In the genomic region with DNA sequence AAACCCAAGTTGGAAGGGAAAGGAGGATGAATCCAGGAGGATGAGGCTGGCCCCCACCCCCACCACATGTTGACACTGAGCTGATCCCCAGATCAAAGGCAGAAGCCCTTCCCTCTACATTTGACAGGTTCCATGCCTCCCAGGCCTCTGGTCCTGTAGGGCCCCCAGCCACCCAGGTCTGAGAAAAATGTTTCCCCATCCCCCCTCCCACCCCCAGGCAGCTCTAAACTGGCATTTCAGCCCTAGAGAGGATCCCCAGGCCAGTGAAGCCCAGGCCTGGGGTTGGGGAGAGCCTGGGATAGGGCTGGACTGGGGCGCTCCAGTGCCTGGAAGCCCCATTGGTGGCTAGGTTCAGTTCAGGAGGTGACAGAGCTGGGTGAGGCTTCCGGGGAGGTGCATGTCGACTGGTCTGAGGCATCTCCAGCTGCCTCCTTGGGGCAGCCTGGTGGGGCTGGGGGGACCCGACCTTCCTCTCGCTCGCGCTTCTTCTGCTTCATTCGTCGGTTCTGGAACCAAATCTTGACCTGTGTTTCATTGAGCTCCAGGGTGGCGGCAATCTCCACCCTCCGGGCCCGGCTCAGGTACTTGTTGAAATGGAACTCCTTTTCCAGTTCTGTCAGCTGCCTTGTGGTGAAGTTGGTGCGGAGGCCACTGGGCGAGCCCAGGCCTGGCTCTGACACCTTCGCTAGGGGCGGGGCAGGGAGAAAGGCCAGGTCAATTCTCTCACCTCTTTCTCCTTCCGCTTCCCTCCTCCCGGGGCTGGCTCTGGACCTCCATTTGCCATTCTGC, we compare ENCODE assay signal across 35 cellular contexts. TPM values are rescaled to one million over a fixed set of nuclear protein-coding genes. Genes with fewer than 3 reads are reported as not detected.
DNase-seq lines count a peak whose midpoint lies in the region; FAIRE-seq and TF ChIP-seq lines count a peak whose summit lies in the region.
"Had no signal": no experiment of that assay in that cellular context is flagged by ENCODE, and none has a peak within 500 bp of the region (broad histone marks: within the 10 kb centered on the region; RNA-seq: fewer than 3 reads in every experiment).

No MANE protein-coding gene starts in this region.

- TF ChIP-seq CTCF in H1 (IDR thresholded peaks at IDR 0.05; ENCODE audit: control extremely low read depth in 1 of 3, insufficient read depth in 1 of 3, low read depth in 1 of 3, low read length in 3 of 3): no peak
- no peak for TF ChIP-seq CTCF in mesothelial cell of epicardium (IDR thresholded peaks at IDR 0.05; ENCODE audit: unreplicated experiment)
- no peak for TF ChIP-seq CTCF in ovary (IDR thresholded peaks at IDR 0.05)

- no peak overlapping the region for H2AFZ ChIP-seq in H1 (ENCODE audit: low read length)
- H2AFZ ChIP-seq: PC-9 had no signal

- DNase-seq in activated effector memory CD4-positive, alpha-beta T cell treated with anti-CD3 and anti-CD28 coated beads, Interleukin-2, amount 50 U/mL, for 16 hours: peak; percentile 39
- no peak for DNase-seq in activated effector memory CD4-positive, alpha-beta T cell treated with Interleukin-2 at 50 U/mL for 16 hours
- DNase-seq in H1 (ENCODE audit: low read depth in 1 of 2, low spot score in 2 of 2) (no peak), mesothelial cell of epicardium (ENCODE audit: low spot score in 2 of 2, unreplicated experiment in 2 of 2) (no peak), cerebellum (ENCODE audit: low spot score) (no peak), mucosa of gallbladder (ENCODE audit: low spot score) (no peak), ovary (no peak), SIG-M5 treated with dmso at 0.1 percent for 504 hours (lab: John Stamatoyannopoulos, UW; ENCODE audit: unreplicated experiment) (no peak)
- DNase-seq: activated CD4-positive, alpha-beta memory T cell treated with anti-CD3 and anti-CD28 coated beads, Interleukin-2, amount 10 ng/mL, durations not matched to agents 7 days and 5 days; activated CD4-positive, alpha-beta T cell treated with anti-CD3 and anti-CD28 coated beads for 1 hour; activated CD8-positive, alpha-beta memory T cell treated with anti-CD3 and anti-CD28 coated beads, Interleukin-2, amount 50 U/mL, for 48 hours; activated naive CD4-positive, alpha-beta T cell treated with anti-CD3 and anti-CD28 coated beads, Interleukin-2, amount 50 U/mL, for 16 hours; body of pancreas; Caco-2; DMS79; dorsolateral prefrontal cortex; GF-D8; hippocampal formation; Kasumi-1; left colon; mammary epithelial cell; NCI-H1417 treated with DMSO at 0.1 percent for 48 hours; NCI-H2081 treated with DMSO at 0.1 percent for 48 hours; NCI-H345; nucleus accumbens; PC-9; Right ventricle myocardium superior; stimulated activated CD4-positive, alpha-beta T cell treated with anti-CD3 and anti-CD28 coated beads, Interleukin-4, amount 100 ng/mL, for 24 hours; T-helper 2 cell had no signal

- POLR2A ChIA-PET in H1 (lab: Charles Lee; ENCODE audit: partially characterized antibody): interaction anchor here (0.6 to 1.2 kb wide), 3 partner anchors 10 to 1796 kb away, joined by 3 to 5 read pairs (median 4); no protein-coding TSS in a partner anchor

- H3K36me3 Mint-ChIP-seq in mesothelial cell of epicardium: no peaks in the 10 kb centered on the region

- peak overlapping the region; percentile 99 for H3K27ac Mint-ChIP-seq in mesothelial cell of epicardium
- H3K27ac Mint-ChIP-seq: activated CD4-positive, alpha-beta memory T cell treated with anti-CD3 and anti-CD28 coated beads, Interleukin-2, amount 10 ng/mL, durations not matched to agents 7 days and 5 days had no signal

- intact Hi-C loops in ovary (cut with DNase I): no loop called here

- H3K27ac ChIP-seq in H1 (ENCODE audit: low read depth, low read length): no peak overlapping the region
- no peak overlapping the region for H3K27ac ChIP-seq in ovary
- H3K27ac ChIP-seq: 22Rv1, body of pancreas, dorsolateral prefrontal cortex, HL-60, PC-9, tibial nerve had no signal

- no peak overlapping the region for H3K4me2 ChIP-seq in H1 (ENCODE audit: insufficient read depth in 1 of 2, low read depth in 2 of 2, low read length in 2 of 2)
- H3K4me2 ChIP-seq: PC-9 had no signal

- H4K5ac ChIP-seq in H1 (ENCODE audit: insufficient read length, low read depth, low read length): no peak overlapping the region

- no peak for TF ChIP-seq EP300 in H1 (IDR thresholded peaks at IDR 0.05; ENCODE audit: borderline replicate concordance in 1 of 2, low read depth in 2 of 2, low read length in 2 of 2)
- TF ChIP-seq EP300 in ovary (IDR thresholded peaks at IDR 0.05): no peak

- H3K79me2 ChIP-seq in H1 (ENCODE audit: control insufficient read depth in 1 of 2, insufficient read depth in 2 of 2, low read length in 2 of 2): no peaks in the 10 kb centered on the region

- H3K27me3 ChIP-seq in H1 (replicated peaks in 1 of 4; ENCODE audit: control insufficient read depth in 3 of 4, extremely low read depth in 1 of 4, insufficient read depth in 3 of 4, low read length in 3 of 4) (peaks cover 70 to 100% (median 94%) of the 10 kb centered on the region in 4 experiments), ovary (no peaks in the 10 kb centered on the region)

- H3K4me1 ChIP-seq in H1 (replicated peaks in 1 of 4; ENCODE audit: control insufficient read depth in 3 of 4, insufficient read depth in 4 of 4, low read length in 3 of 4) (peaks cover 0 to 20% (median 10%) of the 10 kb centered on the region in 4 experiments; a peak in 6 of 7 replicates), ovary (ENCODE audit: insufficient read depth) (no peaks in the 10 kb centered on the region)
- H3K4me1 ChIP-seq: HAP-1 had no signal

- H4K91ac ChIP-seq in H1 (replicated peaks; ENCODE audit: insufficient read length, low read length): no peak overlapping the region

- H3K18ac ChIP-seq in H1 (ENCODE audit: extremely low read depth, low read length): no peak overlapping the region

- H3K36me3 ChIP-seq in H1 (ENCODE audit: control insufficient read depth in 2 of 4, insufficient read depth in 4 of 4, low read length in 3 of 4) (no peaks in the 10 kb centered on the region), ovary (no peaks in the 10 kb centered on the region)
- H3K36me3 ChIP-seq: HAP-1, tibial nerve had no signal

- no peaks in the 10 kb centered on the region for H3K79me1 ChIP-seq in H1 (ENCODE audit: low read depth, low read length)

- H3K9ac ChIP-seq in H1 (replicated peaks in 1 of 4; ENCODE audit: extremely low read depth in 1 of 4, low read depth in 3 of 4, low read length in 3 of 4): no peak overlapping the region

- no peak overlapping the region for H3K4me3 ChIP-seq in H1 (ENCODE audit: extremely low read depth in 1 of 4, insufficient read depth in 2 of 4, low read depth in 3 of 4, low read length in 4 of 4)
- no peak overlapping the region for H3K4me3 ChIP-seq in ovary
- H3K4me3 ChIP-seq: body of pancreas, dorsolateral prefrontal cortex, HAP-1, PC-9, tibial nerve had no signal

- no peak overlapping the region for H4K8ac ChIP-seq in H1 (ENCODE audit: extremely low read depth, insufficient read depth, low read length)

- H4K20me1 ChIP-seq in H1 (replicated peaks in 1 of 2; ENCODE audit: control insufficient read depth in 1 of 2, insufficient read depth in 2 of 2, low read length in 2 of 2): peaks cover 6 to 11% of the 10 kb centered on the region in 2 experiments

- H3K56ac ChIP-seq in H1 (replicated peaks; ENCODE audit: insufficient read length, low read depth, low read length): no peak overlapping the region

- H3K9me3 Mint-ChIP-seq in mesothelial cell of epicardium: no peaks in the 10 kb centered on the region
- H3K9me3 Mint-ChIP-seq: activated CD4-positive, alpha-beta memory T cell treated with anti-CD3 and anti-CD28 coated beads, Interleukin-2, amount 10 ng/mL, durations not matched to agents 7 days and 5 days had no signal

- WGBS in H1 (ENCODE audit: extremely low coverage in 1 of 2, insufficient coverage in 1 of 2, insufficient read length in 1 of 2, insufficient replicate concordance in 2 of 2, low coverage in 1 of 2, low lambda C conversion rate in 2 of 2, missing lambda C conversion rate in 1 of 2), 2 experiments: 53% methylated on average over 18 of the region's 18 CpGs; no CpG with 5 or more reads in 1 of the 2 experiments
- WGBS in ovary, 3 donors: 74 to 93% (median 74%) methylated on average over 18 of the region's 18 CpGs

- no peak for TF ChIP-seq POLR2A in H1 (IDR thresholded peaks at IDR 0.05; ENCODE audit: control extremely low read depth in 1 of 2, low read depth in 2 of 2, low read length in 2 of 2)
- no peak for TF ChIP-seq POLR2A in ovary (IDR thresholded peaks at IDR 0.05)

- H3K9me3 ChIP-seq in H1 (ENCODE audit: insufficient read depth in 2 of 2, low read depth in 1 of 2, low read length in 1 of 2) (no peaks in the 10 kb centered on the region), ovary (no peaks in the 10 kb centered on the region)
- H3K9me3 ChIP-seq: body of pancreas, Caco-2, HAP-1, tibial nerve had no signal

- no peak for FAIRE-seq in H1 (lab: Jason Lieb, UNC)

- 0 out of 2 replicates have a peak overlapping the region, but pooled peaks have one; percentile 23 for H2BK12ac ChIP-seq in H1 (ENCODE audit: low read depth, low read length)

- no peak overlapping the region for H2BK5ac ChIP-seq in H1 (ENCODE audit: low read depth, low read length)

- H3K4me1 Mint-ChIP-seq in mesothelial cell of epicardium: peaks cover 84% of the 10 kb centered on the region
- H3K4me1 Mint-ChIP-seq: activated CD4-positive, alpha-beta memory T cell treated with anti-CD3 and anti-CD28 coated beads, Interleukin-2, amount 10 ng/mL, durations not matched to agents 7 days and 5 days; CD14-positive monocyte had no signal

- H2BK20ac ChIP-seq in H1 (ENCODE audit: low read length): peak overlapping the region; percentile 55; the same call in 1 of the 2 replicates

- H3K4me3 Mint-ChIP-seq in mesothelial cell of epicardium: peak overlapping the region; percentile 10
- H3K4me3 Mint-ChIP-seq: activated CD4-positive, alpha-beta memory T cell treated with anti-CD3 and anti-CD28 coated beads, Interleukin-2, amount 10 ng/mL, durations not matched to agents 7 days and 5 days had no signal

- H2BK15ac ChIP-seq in H1 (ENCODE audit: low read length): no peak overlapping the region

- H2AK5ac ChIP-seq in H1 (ENCODE audit: low read depth, low read length): no peak overlapping the region

- CTCF ChIA-PET in H1 (lab: Charles Lee; ENCODE audit: partially characterized antibody): interaction anchor here (0.7 to 3.1 kb wide), 13 partner anchors 11 to 107 kb away, joined by 3 to 14 read pairs (median 4); partner anchors contain the start of gene HOXB5

- H3K23ac ChIP-seq in H1 (ENCODE audit: insufficient read length): no peak overlapping the region

- no peak overlapping the region for H3K4ac ChIP-seq in H1 (replicated peaks; ENCODE audit: insufficient read length, low read depth, low read length)

- TF ChIP-seq RAD21 in H1 (IDR thresholded peaks at IDR 0.05 in 1 of 2, conservative IDR thresholded peaks at IDR 0.05 in 1 of 2; ENCODE audit: low read depth in 2 of 2, low read length in 2 of 2): no peak

- H3K27me3 Mint-ChIP-seq in mesothelial cell of epicardium (ENCODE audit: low read depth): no peaks in the 10 kb centered on the region

- H2BK120ac ChIP-seq in H1 (replicated peaks; ENCODE audit: low read depth, low read length): no peak overlapping the region

- peaks cover 5% of the 10 kb centered on the region; the same call in 1 of the 2 replicates for H3K23me2 ChIP-seq in H1 (ENCODE audit: low read depth, low read length)

- no peak overlapping the region for H3K14ac ChIP-seq in H1 (ENCODE audit: insufficient read length)

RNA-seq across cellular contexts. Expression of gene HOXB1, which starts 1.4 kb away (rescaled TPM):
- total RNA-seq in H1 (2021; fragmentation: NEBNext Ultra II Directional; extraction: Animal tissue kit (Norgen Biotek cat#: 25700)): not detected in 2 replicates
- polyA plus RNA-seq in H1 (2011; rRNA removed): not detected in 2 replicates
- not detected for polyA plus RNA-seq in H1 (2011; cell fraction: cytosol; rRNA removed)
- not detected for polyA plus RNA-seq in H1 (2011; cell fraction: nucleus; rRNA removed)
- 0.10 TPM in 1 of 4 replicates, not detected in the others for polyA plus RNA-seq in H1 (2012, experiment 1 of 2)
- 0.08 TPM for polyA plus RNA-seq in H1 (2012, experiment 2 of 2)
- 0.06 TPM for polyA plus RNA-seq in H1 (2013, experiment 1 of 2)
- 0.09 TPM for polyA plus RNA-seq in H1 (2013, experiment 2 of 2)
- polyA minus RNA-seq in H1 (2011; rRNA and poly(A)+ RNA removed): not detected in 2 replicates
- not detected for polyA minus RNA-seq in H1 (2011; cell fraction: cytosol; rRNA and poly(A)+ RNA removed)
- not detected for polyA minus RNA-seq in H1 (2011; cell fraction: nucleus; rRNA and poly(A)+ RNA removed)
- total RNA-seq in mesothelial cell of epicardium: 0.24 to 0.43 TPM (median 0.25 TPM) in 3 replicates
- total RNA-seq in cerebellum: not detected
- total RNA-seq in mucosa of gallbladder: not detected
- not detected for total RNA-seq in ovary
- polyA plus RNA-seq in ovary: not detected
- total RNA-seq: activated CD4-positive, alpha-beta memory T cell treated with anti-CD3 and anti-CD28 coated beads, Interleukin-2, amount 10 ng/mL, durations not matched to agents 7 days and 5 days; body of pancreas; Caco-2; chondrocyte; dorsolateral prefrontal cortex; left colon; mammary epithelial cell; PC-9; Right ventricle myocardium superior; tibial nerve had no signal
- polyA plus RNA-seq: CD14-positive monocyte, mammary epithelial cell had no signal

RNA-seq across cellular contexts. Expression of gene HOXB2, which starts 15.5 kb away (rescaled TPM):
- total RNA-seq in H1 (2021; fragmentation: NEBNext Ultra II Directional; extraction: Animal tissue kit (Norgen Biotek cat#: 25700)): not detected in 2 replicates
- not detected in 2 replicates for polyA plus RNA-seq in H1 (2011; rRNA removed)
- polyA plus RNA-seq in H1 (2011; cell fraction: cytosol; rRNA removed): not detected
- polyA plus RNA-seq in H1 (2011; cell fraction: nucleus; rRNA removed): not detected
- not detected in 4 replicates for polyA plus RNA-seq in H1 (2012, experiment 1 of 2)
- not detected for polyA plus RNA-seq in H1 (2012, experiment 2 of 2)
- polyA plus RNA-seq in H1 (2013, experiment 1 of 2): not detected
- not detected for polyA plus RNA-seq in H1 (2013, experiment 2 of 2)
- polyA minus RNA-seq in H1 (2011; rRNA and poly(A)+ RNA removed): not detected in 2 replicates
- polyA minus RNA-seq in H1 (2011; cell fraction: cytosol; rRNA and poly(A)+ RNA removed): not detected
- 0.90 TPM for polyA minus RNA-seq in H1 (2011; cell fraction: nucleus; rRNA and poly(A)+ RNA removed)
- total RNA-seq in mesothelial cell of epicardium: 46.6 to 47.2 TPM (median 46.7 TPM) in 3 replicates
- total RNA-seq in cerebellum: not detected
- 23.4 TPM for total RNA-seq in mucosa of gallbladder
- total RNA-seq in ovary: 10 to 100 TPM in 1 of 7 donors, 1 to 10 TPM in 6; 1.5 to 24.5 (median 7.0) TPM
- 1 to 10 TPM; 1.2 to 9.1 TPM for polyA plus RNA-seq in ovary

RNA-seq across cellular contexts. Expression of gene HOXB4, which starts 48.8 kb away (rescaled TPM):
- total RNA-seq in H1 (2021; fragmentation: NEBNext Ultra II Directional; extraction: Animal tissue kit (Norgen Biotek cat#: 25700)): not detected in 2 replicates
- polyA plus RNA-seq in H1 (2011; rRNA removed) (not detected in 2 replicates), ovary (1 to 10 TPM in 1 of 2 donors, under 1 TPM in 1; 0.13 to 1.3 TPM)
- polyA plus RNA-seq in H1 (2011; cell fraction: cytosol; rRNA removed): not detected
- polyA plus RNA-seq in H1 (2011; cell fraction: nucleus; rRNA removed): not detected
- not detected in 4 replicates for polyA plus RNA-seq in H1 (2012, experiment 1 of 2)
- not detected for polyA plus RNA-seq in H1 (2012, experiment 2 of 2)
- not detected for polyA plus RNA-seq in H1 (2013, experiment 1 of 2)
- not detected for polyA plus RNA-seq in H1 (2013, experiment 2 of 2)
- polyA minus RNA-seq in H1 (2011; rRNA and poly(A)+ RNA removed): not detected in 2 replicates
- polyA minus RNA-seq in H1 (2011; cell fraction: cytosol; rRNA and poly(A)+ RNA removed): not detected
- polyA minus RNA-seq in H1 (2011; cell fraction: nucleus; rRNA and poly(A)+ RNA removed): not detected
- total RNA-seq in mesothelial cell of epicardium (34.2 to 39.2 TPM (median 34.4 TPM) in 3 replicates), cerebellum (0.09 TPM), mucosa of gallbladder (6.4 TPM), ovary (1 to 10 TPM in 3 of 7 donors, under 1 TPM in 4; 0.18 to 3.4 (median 0.87) TPM)
- total RNA-seq: chondrocyte had no signal
- polyA plus RNA-seq: CD14-positive monocyte had no signal
